In genomic region chr6:35589201-35589739, GRCh38 we compare ENCODE assay signal across 13 cellular contexts.
DNase-seq lines count a peak whose midpoint lies in the region; ATAC-seq and TF ChIP-seq lines count a peak whose summit lies in the region.
"Had no signal": no experiment of that assay in that cellular context is flagged by ENCODE, and none has a peak within 500 bp of the region (broad histone marks: within the 10 kb centered on the region; RNA-seq: fewer than 3 reads in every experiment).

No MANE protein-coding gene starts in this region.

- CTCF ChIA-PET in A673 (lab: Charles Lee) = no interaction called here

- peaks cover 90% of the 10 kb centered on the region for H3K4me1 Mint-ChIP-seq in activated naive CD8-positive, alpha-beta T cell (ENCODE audit: low read depth)
- H3K4me1 Mint-ChIP-seq in activated naive CD8-positive, alpha-beta T cell treated with anti-CD3 and anti-CD28 coated beads, Interleukin-2, amount 50 U/mL, for 24 hours = peaks cover 68% of the 10 kb centered on the region
- H3K4me1 Mint-ChIP-seq in activated T-helper 17 cell treated with anti-CD3 and anti-CD28 coated beads, Interleukin-2, amount 50 U/mL, for 72 hours = peaks cover 7% of the 10 kb centered on the region

- BruUV-seq in A673 (replicated peaks; lab: Mats Ljungman, UMichigan) = no TSS peak

- H3K4me1 ChIP-seq in muscle layer of duodenum (ENCODE audit: control insufficient read depth in 1 of 2, insufficient read depth in 2 of 2, low read length in 2 of 2) = peaks cover 4 to 55% of the 10 kb centered on the region in 2 donors
- peaks cover 88 to 95% of the 10 kb centered on the region in 2 donors for H3K4me1 ChIP-seq in thyroid gland
- no peaks in the 10 kb centered on the region for H3K4me1 ChIP-seq in A673 (ENCODE audit: insufficient read depth, low read length, poor library complexity, severe bottlenecking)

- no peak for DNase-seq in activated naive CD8-positive, alpha-beta T cell treated with anti-CD3 and anti-CD28 coated beads, Interleukin-2, amount 50 U/mL, for 24 hours
- DNase-seq in thyroid gland = no peak
- no peak for DNase-seq in A673 (ENCODE audit: low spot score)
- DNase-seq in SKM-1 (lab: John Stamatoyannopoulos, UW; ENCODE audit: unreplicated experiment) = no peak
- DNase-seq: activated CD4-positive, alpha-beta memory T cell treated with anti-CD3 and anti-CD28 coated beads, Interleukin-2, amount 10 ng/mL, durations not matched to agents 7 days and 5 days; activated effector memory CD4-positive, alpha-beta T cell treated with anti-CD3 and anti-CD28 coated beads, Interleukin-2, amount 50 U/mL, for 16 hours; mucosa of descending colon; SHP77 treated with DMSO at 0.1 percent for 48 hours had no signal

- H3K27me3 ChIP-seq in muscle layer of duodenum (ENCODE audit: low read depth, low read length) (no peaks in the 10 kb centered on the region), thyroid gland (no peaks in the 10 kb centered on the region), A673 (replicated peaks; ENCODE audit: insufficient read depth, low read depth, low read length, poor library complexity) (no peaks in the 10 kb centered on the region)

- H3K27me3 Mint-ChIP-seq in activated naive CD8-positive, alpha-beta T cell = no peaks in the 10 kb centered on the region
- H3K27me3 Mint-ChIP-seq in activated naive CD8-positive, alpha-beta T cell treated with anti-CD3 and anti-CD28 coated beads, Interleukin-2, amount 50 U/mL, for 24 hours = no peaks in the 10 kb centered on the region
- H3K27me3 Mint-ChIP-seq in activated T-helper 17 cell treated with anti-CD3 and anti-CD28 coated beads, Interleukin-2, amount 50 U/mL, for 72 hours = no peaks in the 10 kb centered on the region
- H3K27me3 Mint-ChIP-seq: activated CD4-positive, alpha-beta memory T cell treated with anti-CD3 and anti-CD28 coated beads, Interleukin-2, amount 10 ng/mL, durations not matched to agents 7 days and 5 days had no signal

- no peak for TF ChIP-seq POLR2A in thyroid gland (IDR thresholded peaks at IDR 0.05)

- H3K4me3 ChIP-seq in muscle layer of duodenum (ENCODE audit: low read depth in 1 of 2, low read length in 2 of 2) = no peak overlapping the region
- H3K4me3 ChIP-seq in thyroid gland (replicated peaks in 1 of 3) = no peak overlapping the region
- no peak overlapping the region for H3K4me3 ChIP-seq in A673 (ENCODE audit: low read depth, low read length, poor library complexity, severe bottlenecking)
- H3K4me3 ChIP-seq: GM23338, mucosa of descending colon had no signal

- peaks cover 23% of the 10 kb centered on the region for H3K36me3 Mint-ChIP-seq in activated naive CD8-positive, alpha-beta T cell
- H3K36me3 Mint-ChIP-seq in activated naive CD8-positive, alpha-beta T cell treated with anti-CD3 and anti-CD28 coated beads, Interleukin-2, amount 50 U/mL, for 24 hours (ENCODE audit: low read depth) = peaks cover 54% of the 10 kb centered on the region
- H3K36me3 Mint-ChIP-seq in activated T-helper 17 cell treated with anti-CD3 and anti-CD28 coated beads, Interleukin-2, amount 50 U/mL, for 72 hours (ENCODE audit: low read depth) = peaks cover 80% of the 10 kb centered on the region

- no peaks in the 10 kb centered on the region for H3K9me3 ChIP-seq in muscle layer of duodenum (ENCODE audit: control insufficient read depth in 1 of 2, low read length in 2 of 2)
- H3K9me3 ChIP-seq in thyroid gland = no peaks in the 10 kb centered on the region
- H3K9me3 ChIP-seq in A673 (ENCODE audit: low read depth, low read length, poor library complexity, severe bottlenecking) = no peaks in the 10 kb centered on the region
- H3K9me3 ChIP-seq: mucosa of descending colon had no signal

- H3K27ac ChIP-seq in muscle layer of duodenum (ENCODE audit: low read length) = peak overlapping the region; percentile 64
- peak overlapping the region; percentile 94 to 97 (median 96) for H3K27ac ChIP-seq in thyroid gland
- H3K27ac ChIP-seq in A673 (ENCODE audit: low read depth, low read length, poor library complexity, severe bottlenecking) = no peak overlapping the region

- POLR2A ChIA-PET in A673 (lab: Charles Lee; ENCODE audit: low non-redundant PET) = no interaction called here

- H3K36me3 ChIP-seq in muscle layer of duodenum (ENCODE audit: control insufficient read depth in 1 of 2, insufficient read depth in 2 of 2, low read length in 2 of 2) (peaks cover 11 to 14% of the 10 kb centered on the region in 2 donors), thyroid gland (peaks cover 37 to 39% of the 10 kb centered on the region in 2 donors), A673 (ENCODE audit: insufficient read depth, low read length, poor library complexity, severe bottlenecking) (no peaks in the 10 kb centered on the region)

- peak overlapping the region; percentile 82 for H3K27ac Mint-ChIP-seq in activated naive CD8-positive, alpha-beta T cell
- no peak overlapping the region for H3K27ac Mint-ChIP-seq in activated naive CD8-positive, alpha-beta T cell treated with anti-CD3 and anti-CD28 coated beads, Interleukin-2, amount 50 U/mL, for 24 hours
- H3K27ac Mint-ChIP-seq in activated T-helper 17 cell treated with anti-CD3 and anti-CD28 coated beads, Interleukin-2, amount 50 U/mL, for 72 hours = peak overlapping the region; percentile 75
- H3K27ac Mint-ChIP-seq: activated CD4-positive, alpha-beta memory T cell treated with anti-CD3 and anti-CD28 coated beads, Interleukin-2, amount 10 ng/mL, durations not matched to agents 7 days and 5 days; GM23338 had no signal

- intact Hi-C loops in thyroid gland (cut with DNase I) = no loop called here
- intact Hi-C loops in A673 (cut with micrococcal nuclease; ENCODE audit: unreplicated experiment) = loop anchor here (10.0 kb wide), 1 partner anchor 64 kb away; no protein-coding TSS in a partner anchor

- TF ChIP-seq CTCF in thyroid gland (IDR thresholded peaks at IDR 0.05) = no peak
- TF ChIP-seq CTCF in A673 (conservative IDR thresholded peaks at IDR 0.05; ENCODE audit: low read depth, low read length) = no peak

- 91 to 92% methylated on average over 8 of the region's 8 CpGs for WGBS in thyroid gland, 2 donors

- no peaks in the 10 kb centered on the region for H3K9me3 Mint-ChIP-seq in activated naive CD8-positive, alpha-beta T cell (ENCODE audit: low read depth)
- no peaks in the 10 kb centered on the region for H3K9me3 Mint-ChIP-seq in activated naive CD8-positive, alpha-beta T cell treated with anti-CD3 and anti-CD28 coated beads, Interleukin-2, amount 50 U/mL, for 24 hours
- H3K9me3 Mint-ChIP-seq in activated T-helper 17 cell treated with anti-CD3 and anti-CD28 coated beads, Interleukin-2, amount 50 U/mL, for 72 hours = no peaks in the 10 kb centered on the region
- H3K9me3 Mint-ChIP-seq: activated CD4-positive, alpha-beta memory T cell treated with anti-CD3 and anti-CD28 coated beads, Interleukin-2, amount 10 ng/mL, durations not matched to agents 7 days and 5 days; GM23338 had no signal

- H3K4me3 Mint-ChIP-seq in activated naive CD8-positive, alpha-beta T cell = no peak overlapping the region
- no peak overlapping the region for H3K4me3 Mint-ChIP-seq in activated naive CD8-positive, alpha-beta T cell treated with anti-CD3 and anti-CD28 coated beads, Interleukin-2, amount 50 U/mL, for 24 hours
- H3K4me3 Mint-ChIP-seq in activated T-helper 17 cell treated with anti-CD3 and anti-CD28 coated beads, Interleukin-2, amount 50 U/mL, for 72 hours = no peak overlapping the region
- H3K4me3 Mint-ChIP-seq: activated CD4-positive, alpha-beta memory T cell treated with anti-CD3 and anti-CD28 coated beads, Interleukin-2, amount 10 ng/mL, durations not matched to agents 7 days and 5 days; GM23338 had no signal

- no peak for ATAC-seq in activated naive CD8-positive, alpha-beta T cell treated with anti-CD3 and anti-CD28 coated beads, Interleukin-2, amount 50 U/mL, for 24 hours
- no peak for ATAC-seq in activated T-helper 17 cell treated with anti-CD3 and anti-CD28 coated beads, Interleukin-2, amount 50 U/mL, for 72 hours (replicated peaks)
- no peak for ATAC-seq in HG02759 (IDR thresholded peaks at IDR 0.05; ENCODE audit: unreplicated experiment)
- ATAC-seq: GM23338, mucosa of descending colon had no signal
